ENCODE assay signal across 16 cellular contexts in genomic region chr17:59346341-59346740, GRCh38. TPM values are rescaled to one million over a fixed set of nuclear protein-coding genes. Genes with fewer than 3 reads are reported as not detected.
DNase-seq lines count a peak whose midpoint lies in the region; ATAC-seq and TF ChIP-seq lines count a peak whose summit lies in the region.
"Had no signal": no experiment of that assay in that cellular context is flagged by ENCODE, and none has a peak within 500 bp of the region (broad histone marks: within the 10 kb centered on the region; RNA-seq: fewer than 3 reads in every experiment).

No MANE protein-coding gene starts in this region.

- peaks cover 29% of the 10 kb centered on the region for H3K4me1 ChIP-seq in endodermal cell (ENCODE audit: control insufficient read depth, insufficient read depth, low read length)
- H3K4me1 ChIP-seq in aorta (ENCODE audit: control insufficient read depth in 1 of 2, insufficient read depth in 2 of 2, low read length in 2 of 2), result peaks cover 7 to 11% of the 10 kb centered on the region in 2 donors
- H3K4me1 ChIP-seq in Peyer's patch, result peaks cover 0 to 51% (median 0%) of the 10 kb centered on the region in 4 donors

- TF ChIP-seq CTCF in endodermal cell (conservative IDR thresholded peaks at IDR 0.05), result no peak
- no peak for TF ChIP-seq CTCF in progenitor cell of endocrine pancreas (IDR thresholded peaks at IDR 0.05; ENCODE audit: unreplicated experiment)
- TF ChIP-seq CTCF in Peyer's patch (IDR thresholded peaks at IDR 0.05), result no peak

- H3K27ac ChIP-seq in endodermal cell (ENCODE audit: low read depth, low read length), result no peak overlapping the region
- H3K27ac ChIP-seq in aorta (ENCODE audit: low read depth in 1 of 2, low read length in 2 of 2), result peak overlapping the region; percentile 1 to 42
- H3K27ac ChIP-seq in Peyer's patch, result no peak overlapping the region
- H3K27ac ChIP-seq: BLaER1 had no signal

- H3K27me3 ChIP-seq in endodermal cell (ENCODE audit: control insufficient read depth, insufficient read depth, low read length, poor library complexity, severe bottlenecking) (no peaks in the 10 kb centered on the region), aorta (ENCODE audit: control insufficient read depth in 1 of 2, insufficient read depth in 2 of 2, low read length in 1 of 2) (no peaks in the 10 kb centered on the region), Peyer's patch (no peaks in the 10 kb centered on the region)
- H3K27me3 ChIP-seq: BLaER1 had no signal

- no peak for ATAC-seq in activated T-helper 17 cell treated with anti-CD3 and anti-CD28 coated beads, Interleukin-2, amount 50 U/mL, for 72 hours (replicated peaks)
- ATAC-seq in aorta (ENCODE audit: low FRiP score), result no peak

- H3K4me3 Mint-ChIP-seq in activated T-helper 17 cell treated with anti-CD3 and anti-CD28 coated beads, Interleukin-2, amount 50 U/mL, for 72 hours, result no peak overlapping the region
- H3K4me3 Mint-ChIP-seq in endodermal cell (no peak overlapping the region), progenitor cell of endocrine pancreas (ENCODE audit: low read depth) (no peak overlapping the region)
- H3K4me3 Mint-ChIP-seq: H9 had no signal

- peaks cover 31% of the 10 kb centered on the region for H3K4me1 Mint-ChIP-seq in activated T-helper 17 cell treated with anti-CD3 and anti-CD28 coated beads, Interleukin-2, amount 50 U/mL, for 72 hours
- H3K4me1 Mint-ChIP-seq in endodermal cell (peaks cover 52% of the 10 kb centered on the region), progenitor cell of endocrine pancreas (ENCODE audit: low read depth) (peaks cover 42% of the 10 kb centered on the region)

- no peaks in the 10 kb centered on the region for H3K36me3 Mint-ChIP-seq in activated T-helper 17 cell treated with anti-CD3 and anti-CD28 coated beads, Interleukin-2, amount 50 U/mL, for 72 hours (ENCODE audit: low read depth)
- H3K36me3 Mint-ChIP-seq in endodermal cell (ENCODE audit: low read depth) (no peaks in the 10 kb centered on the region), progenitor cell of endocrine pancreas (ENCODE audit: insufficient read depth) (peaks cover 4% of the 10 kb centered on the region)

- H3K27ac Mint-ChIP-seq in activated T-helper 17 cell treated with anti-CD3 and anti-CD28 coated beads, Interleukin-2, amount 50 U/mL, for 72 hours, result peak overlapping the region; percentile 1
- H3K27ac Mint-ChIP-seq in endodermal cell (no peak overlapping the region), progenitor cell of endocrine pancreas (peak overlapping the region; percentile 82)
- H3K27ac Mint-ChIP-seq: H9 had no signal

- no peak for TF ChIP-seq POLR2A in Peyer's patch (IDR thresholded peaks at IDR 0.05)

- WGBS in endodermal cell (ENCODE audit: insufficient coverage in 1 of 2, insufficient read length in 1 of 2), 2 experiments, result 99% methylated on average over 4 of the region's 4 CpGs; no CpG with 5 or more reads in 1 of the 2 experiments
- 85 to 86% methylated on average over 4 of the region's 4 CpGs for WGBS in aorta, 2 donors

- intact Hi-C loops in aorta (cut with DNase I), result no loop called here

- H3K9me3 ChIP-seq in endodermal cell (ENCODE audit: control insufficient read depth, low read length) (no peaks in the 10 kb centered on the region), aorta (ENCODE audit: control insufficient read depth, low read length) (no peaks in the 10 kb centered on the region), Peyer's patch (no peaks in the 10 kb centered on the region)
- H3K9me3 ChIP-seq: BLaER1 had no signal

- H3K27me3 Mint-ChIP-seq in activated T-helper 17 cell treated with anti-CD3 and anti-CD28 coated beads, Interleukin-2, amount 50 U/mL, for 72 hours, result no peaks in the 10 kb centered on the region
- peaks cover 2% of the 10 kb centered on the region for H3K27me3 Mint-ChIP-seq in endodermal cell (ENCODE audit: insufficient read depth)
- no peaks in the 10 kb centered on the region for H3K27me3 Mint-ChIP-seq in progenitor cell of endocrine pancreas

- peak; percentile 48 for DNase-seq in endodermal cell
- DNase-seq in progenitor cell of endocrine pancreas (ENCODE audit: low spot score, unreplicated experiment), result no peak
- DNase-seq in aorta, result no peak
- no peak for DNase-seq in Peyer's patch
- DNase-seq in SW 1271 (lab: John Stamatoyannopoulos, UW), result no peak
- DNase-seq in KBM-7, result no peak
- DNase-seq: EL, H9, IMR-90, NCI-H1417, NCI-H1930, NCI-H2171 treated with DMSO at 0.1 percent for 48 hours, NCI-H774, Right ventricle myocardium superior had no signal

- H3K4me3 ChIP-seq in endodermal cell (ENCODE audit: low read length) (no peak overlapping the region), aorta (ENCODE audit: low read length in 2 of 2) (no peak overlapping the region), Peyer's patch (no peak overlapping the region)
- H3K4me3 ChIP-seq: BLaER1 had no signal

- H3K9me3 Mint-ChIP-seq in activated T-helper 17 cell treated with anti-CD3 and anti-CD28 coated beads, Interleukin-2, amount 50 U/mL, for 72 hours, result no peaks in the 10 kb centered on the region
- no peaks in the 10 kb centered on the region for H3K9me3 Mint-ChIP-seq in endodermal cell
- H3K9me3 Mint-ChIP-seq in progenitor cell of endocrine pancreas (ENCODE audit: low read depth), result no peaks in the 10 kb centered on the region
- H3K9me3 Mint-ChIP-seq: H9 had no signal

- peaks cover 16% of the 10 kb centered on the region for H3K36me3 ChIP-seq in endodermal cell (ENCODE audit: control insufficient read depth, insufficient read depth, low read length)
- no peaks in the 10 kb centered on the region for H3K36me3 ChIP-seq in aorta (ENCODE audit: control insufficient read depth in 1 of 2, insufficient read depth in 2 of 2, low read length in 1 of 2)
- H3K36me3 ChIP-seq in Peyer's patch, result no peaks in the 10 kb centered on the region
- H3K36me3 ChIP-seq: BLaER1 had no signal

- in situ Hi-C loops in KBM-7 (cut with MboI; ENCODE audit: low pct_unique_long_range_greater_than_20kb, low sequenced_read_pairs), result no loop called here

- H3K9ac ChIP-seq in endodermal cell (ENCODE audit: extremely low read depth, low read length, poor library complexity, severe bottlenecking), result no peak overlapping the region
- H3K9ac ChIP-seq: BLaER1 had no signal

RNA-seq across cellular contexts. Expression of gene YPEL2, which starts 14.9 kb away (rescaled TPM):
- 10 to 100 TPM; 11.6 to 20.0 TPM for total RNA-seq in activated T-helper 17 cell treated with anti-CD3 and anti-CD28 coated beads, Interleukin-2, amount 50 U/mL, for 72 hours
- total RNA-seq in endodermal cell (10 to 100 TPM; 22.8 to 27.7 TPM), progenitor cell of endocrine pancreas (39.9 and 40.8 TPM in 2 replicates), aorta (10 to 100 TPM; 38.5 to 54.0 TPM), Peyer's patch (10 to 100 TPM; 16.5 to 24.1 (median 21.8) TPM)
- polyA plus RNA-seq in endodermal cell (2013, experiment 1 of 2), result 11.8 TPM
- 12.1 TPM for polyA plus RNA-seq in endodermal cell (2013, experiment 2 of 2)
- polyA plus RNA-seq in aorta, result 10 to 100 TPM; 16.8 to 23.0 TPM

Comparison
In these comparisons a context has a peak if more than half of its experiments do, and no peak if none do; other contexts are left out.
1. H3K27ac ChIP-seq: peak in aorta (2 of 2); none in endodermal cell (single experiment) and Peyer's patch (0 of 4).